ENCODE assay signal across 28 cellular contexts in the genomic region with DNA sequence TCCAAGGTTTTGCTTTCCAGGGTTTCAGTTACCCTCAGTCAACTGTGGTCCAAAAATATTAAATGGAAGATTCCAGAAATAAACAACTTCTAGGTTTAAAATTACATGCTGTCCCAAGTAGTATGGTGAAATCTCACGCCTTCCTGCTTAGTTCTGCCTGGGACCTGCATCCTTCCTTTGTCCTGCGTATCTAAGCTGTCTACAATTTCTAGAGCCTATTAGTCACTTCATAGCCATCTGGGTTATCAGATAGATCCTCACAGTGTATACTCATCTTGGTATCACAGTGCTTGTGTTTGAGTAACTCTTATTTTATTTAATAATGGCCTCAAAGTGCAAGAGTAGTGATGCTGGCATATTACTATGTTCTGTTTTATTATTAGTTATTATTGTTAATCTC.
DNase-seq lines count a peak whose midpoint lies in the region; ATAC-seq, FAIRE-seq and TF ChIP-seq lines count a peak whose summit lies in the region.
"Had no signal": no experiment of that assay in that cellular context is flagged by ENCODE, and none has a peak within 500 bp of the region (broad histone marks: within the 10 kb centered on the region; RNA-seq: fewer than 3 reads in every experiment).

No MANE protein-coding gene starts in this region.

- no peak for TF ChIP-seq EP300 in ovary (IDR thresholded peaks at IDR 0.05)

- H3K36me3 ChIP-seq in bronchial epithelial cell (ENCODE audit: control insufficient read depth, insufficient read depth, low read length) (no peaks in the 10 kb centered on the region), heart right ventricle (no peaks in the 10 kb centered on the region), ovary (no peaks in the 10 kb centered on the region)
- H3K36me3 ChIP-seq: BLaER1, esophagus squamous epithelium, lower lobe of right lung, right atrium auricular region had no signal

- no peak overlapping the region for H3K4me3 Mint-ChIP-seq in natural killer cell treated with Interleukin-12 subunit alpha and Interleukin-12 subunit beta and Interleukin-15 and Interleukin-18, amount 100 ng/mL, for 72 hours
- H3K4me3 Mint-ChIP-seq: IgD-negative memory B cell, WTC11 had no signal

- ATAC-seq in HG03045 (IDR thresholded peaks at IDR 0.05; ENCODE audit: unreplicated experiment) (no peak), heart right ventricle (no peak)
- ATAC-seq in natural killer cell treated with Interleukin-12 subunit alpha and Interleukin-12 subunit beta and Interleukin-15 and Interleukin-18, amount 100 ng/mL, for 72 hours = no peak
- ATAC-seq: lower lobe of right lung, WTC11 had no signal

- no peak for TF ChIP-seq CTCF in bronchial epithelial cell (IDR thresholded peaks at IDR 0.05; ENCODE audit: insufficient read depth, low read length, severe bottlenecking)
- TF ChIP-seq CTCF in heart right ventricle (IDR thresholded peaks at IDR 0.05) = no peak
- TF ChIP-seq CTCF in ovary (IDR thresholded peaks at IDR 0.05) = no peak

- H3K27ac ChIP-seq in heart right ventricle (peak overlapping the region in 3 of 10 donors; percentile 38 to 90 (median 90)), ovary (no peak overlapping the region)
- H3K27ac ChIP-seq: BLaER1, esophagus squamous epithelium, hepatocyte, lower lobe of right lung, PC-9, right atrium auricular region had no signal

- no peaks in the 10 kb centered on the region for H3K9me3 Mint-ChIP-seq in natural killer cell treated with Interleukin-12 subunit alpha and Interleukin-12 subunit beta and Interleukin-15 and Interleukin-18, amount 100 ng/mL, for 72 hours
- H3K9me3 Mint-ChIP-seq: IgD-negative memory B cell, WTC11 had no signal

- no peak overlapping the region for H3K27ac Mint-ChIP-seq in natural killer cell treated with Interleukin-12 subunit alpha and Interleukin-12 subunit beta and Interleukin-15 and Interleukin-18, amount 100 ng/mL, for 72 hours
- H3K27ac Mint-ChIP-seq: IgD-negative memory B cell, WTC11 had no signal

- no peaks in the 10 kb centered on the region for H3K36me3 Mint-ChIP-seq in natural killer cell treated with Interleukin-12 subunit alpha and Interleukin-12 subunit beta and Interleukin-15 and Interleukin-18, amount 100 ng/mL, for 72 hours
- H3K36me3 Mint-ChIP-seq: IgD-negative memory B cell, WTC11 had no signal

- H3K27me3 Mint-ChIP-seq in natural killer cell treated with Interleukin-12 subunit alpha and Interleukin-12 subunit beta and Interleukin-15 and Interleukin-18, amount 100 ng/mL, for 72 hours = no peaks in the 10 kb centered on the region

- no peak for TF ChIP-seq POLR2A in ovary (IDR thresholded peaks at IDR 0.05)

- H3K9me3 ChIP-seq in heart right ventricle (no peaks in the 10 kb centered on the region), ovary (no peaks in the 10 kb centered on the region)
- H3K9me3 ChIP-seq: BLaER1, esophagus squamous epithelium, lower lobe of right lung, right atrium auricular region had no signal

- FAIRE-seq in bronchial epithelial cell (lab: Jason Lieb, UNC) = no peak
- FAIRE-seq: GM18507, urothelium cell line had no signal

- no peak overlapping the region for H3K4me3 ChIP-seq in bronchial epithelial cell (ENCODE audit: low read depth, low read length)
- no peak overlapping the region for H3K4me3 ChIP-seq in heart right ventricle
- no peak overlapping the region for H3K4me3 ChIP-seq in ovary
- H3K4me3 ChIP-seq: BLaER1, esophagus squamous epithelium, hepatocyte, lower lobe of right lung, PC-9, right atrium auricular region had no signal

- intact Hi-C loops in heart right ventricle (cut with DNase I) (loop anchor here in 6 of 10 donors (10.0 kb wide), 3 partner anchors 193 to 237 kb away; no protein-coding TSS in a partner anchor), ovary (cut with DNase I) (no loop called here)

- H3K4me1 Mint-ChIP-seq in natural killer cell treated with Interleukin-12 subunit alpha and Interleukin-12 subunit beta and Interleukin-15 and Interleukin-18, amount 100 ng/mL, for 72 hours (ENCODE audit: low read depth in 2 of 2) = no peaks in the 10 kb centered on the region
- H3K4me1 Mint-ChIP-seq: IgD-negative memory B cell had no signal

- peaks cover 8 to 68% (median 32%) of the 10 kb centered on the region in 9 donors for H3K4me1 ChIP-seq in heart right ventricle
- H3K4me1 ChIP-seq in ovary (ENCODE audit: insufficient read depth) = no peaks in the 10 kb centered on the region
- H3K4me1 ChIP-seq: lower lobe of right lung had no signal

- DNase-seq in A172 (ENCODE audit: low spot score) = peak; percentile 59
- DNase-seq in M059J (ENCODE audit: low read depth) = peak; percentile 66
- peak; percentile 63 for DNase-seq in bronchial epithelial cell (ENCODE audit: low read depth)
- peak; percentile 43 for DNase-seq in glomerular visceral epithelial cell (ENCODE audit: extremely low spot score)
- DNase-seq in heart right ventricle = no peak
- DNase-seq in ovary = no peak
- DNase-seq in natural killer cell treated with Interleukin-12 subunit alpha and Interleukin-12 subunit beta and Interleukin-15 and Interleukin-18, amount 100 ng/mL, for 72 hours (ENCODE audit: low spot score) = no peak
- DNase-seq: 8988T; activated CD4-positive, alpha-beta T cell treated with anti-CD3 and anti-CD28 coated beads, Interleukin-2, amount 50 U/mL, for 4 hours; activated effector memory CD4-positive, alpha-beta T cell treated with anti-CD3 and anti-CD28 coated beads, Interleukin-2, amount 50 U/mL, for 16 hours; Calu3; central memory CD4-positive, alpha-beta T cell; effector CD4-positive, alpha-beta T cell; esophagus squamous epithelium; lower lobe of right lung; MV-4-11; NCI-H1694; occipital lobe; stimulated activated CD4-positive, alpha-beta T cell treated with anti-CD3 and anti-CD28 coated beads, Interleukin-15, amount 100 ng/mL, for 24 hours had no signal

- H3K27me3 ChIP-seq in bronchial epithelial cell (ENCODE audit: control insufficient read depth, insufficient read depth, low read length) = no peaks in the 10 kb centered on the region
- H3K27me3 ChIP-seq in heart right ventricle = no peaks in the 10 kb centered on the region
- no peaks in the 10 kb centered on the region for H3K27me3 ChIP-seq in ovary
- H3K27me3 ChIP-seq: BLaER1, esophagus squamous epithelium, hepatocyte, right atrium auricular region had no signal

- 83 to 87% methylated on average over 2 of the region's 2 CpGs for WGBS in heart right ventricle, 2 donors
- WGBS in ovary, 3 donors = 86 to 95% (median 94%) methylated on average over 2 of the region's 2 CpGs

Comparison
In these comparisons a context has a peak if more than half of its experiments do, and no peak if none do; other contexts are left out.
1. DNase-seq: peak in A172 (single experiment), M059J (single experiment), bronchial epithelial cell (single experiment) and glomerular visceral epithelial cell (single experiment); none in heart right ventricle (0 of 2), ovary (0 of 5) and natural killer cell treated with Interleukin-12 subunit alpha and Interleukin-12 subunit beta and Interleukin-15 and Interleukin-18, amount 100 ng/mL, for 72 hours (single experiment).
2. intact Hi-C loops: an anchor here in heart right ventricle (10.0 kb wide); none called in ovary.